ENCODE assay signal across 24 cellular contexts in genomic region chr11:130177782-130178181, GRCh38. TPM values are rescaled to one million over a fixed set of nuclear protein-coding genes. Genes with fewer than 3 reads are reported as not detected.
A peak's percentile ranks its signal among the peaks of the same experiment; 100 is the strongest.
DNase-seq lines count a peak whose midpoint lies in the region; ATAC-seq and TF ChIP-seq lines count a peak whose summit lies in the region.
"Had no signal": no experiment of that assay in that cellular context is flagged by ENCODE, and none has a peak within 500 bp of the region (broad histone marks: within the 10 kb centered on the region; RNA-seq: fewer than 3 reads in every experiment).

No MANE protein-coding gene starts in this region.

- peaks cover 39% of the 10 kb centered on the region for H3K4me1 ChIP-seq in mammary epithelial cell (ENCODE audit: insufficient read depth, low read length)
- H3K4me1 ChIP-seq in foreskin keratinocyte, result peaks cover 27% of the 10 kb centered on the region
- peaks cover 25 to 70% (median 59%) of the 10 kb centered on the region in 4 donors for H3K4me1 ChIP-seq in transverse colon

- H3K79me2 ChIP-seq in mammary epithelial cell (ENCODE audit: insufficient read depth, low read length), result peaks cover 81% of the 10 kb centered on the region

- no peak for DNase-seq in mammary epithelial cell
- DNase-seq in MCF 10A (ENCODE audit: unreplicated experiment), result no peak
- DNase-seq in NCI-H2029 treated with DMSO at 0.1 percent for 48 hours (lab: John Stamatoyannopoulos, UW), result peak; percentile 28
- no peak for DNase-seq in foreskin keratinocyte
- DNase-seq in transverse colon, result no peak
- DNase-seq in NOMO-1 (lab: John Stamatoyannopoulos, UW; ENCODE audit: unreplicated experiment in 2 of 2), result no peak
- no peak for DNase-seq in brain microvascular endothelial cell
- DNase-seq: activated CD4-positive, alpha-beta T cell treated with anti-CD3 and anti-CD28 coated beads, Interleukin-2, amount 50 U/mL, for 4 hours; activated gamma-delta T cell; C1 segment of cervical spinal cord; endodermal cell; glutamatergic neuron; mesendoderm; naive thymus-derived CD4-positive, alpha-beta T cell; NCI-H82; right cardiac atrium; stomach had no signal

- H3K4me3 Mint-ChIP-seq in MCF 10A (ENCODE audit: unreplicated experiment), result no peak overlapping the region
- H3K4me3 Mint-ChIP-seq: endodermal cell; naive thymus-derived CD4-positive, alpha-beta T cell; type B pancreatic cell; WTC11 had no signal

- peak overlapping the region; percentile 1 for H3K9ac ChIP-seq in mammary epithelial cell (ENCODE audit: insufficient read depth, low read length)

- ATAC-seq in foreskin keratinocyte (no peak), GM21515 (IDR thresholded peaks at IDR 0.05; ENCODE audit: unreplicated experiment) (no peak)
- ATAC-seq: naive thymus-derived CD4-positive, alpha-beta T cell; right cardiac atrium; WTC11 had no signal

- TF ChIP-seq POLR2A in transverse colon (IDR thresholded peaks at IDR 0.05), result no peak

- H3K9me3 ChIP-seq in mammary epithelial cell (replicated peaks; ENCODE audit: insufficient read depth, low read length) (no peaks in the 10 kb centered on the region), transverse colon (no peaks in the 10 kb centered on the region)

- no peak for TF ChIP-seq CTCF in mammary epithelial cell (conservative IDR thresholded peaks at IDR 0.05 in 1 of 2, IDR thresholded peaks at IDR 0.05 in 1 of 2; ENCODE audit: extremely low read depth in 1 of 2, insufficient read depth in 1 of 2, low read depth in 1 of 2, low read length in 2 of 2)
- TF ChIP-seq CTCF in MCF 10A (IDR thresholded peaks at IDR 0.05; ENCODE audit: unreplicated experiment), result no peak
- TF ChIP-seq CTCF in foreskin keratinocyte (conservative IDR thresholded peaks at IDR 0.05), result no peak
- TF ChIP-seq CTCF in transverse colon (IDR thresholded peaks at IDR 0.05), result no peak
- TF ChIP-seq CTCF in brain microvascular endothelial cell (IDR thresholded peaks at IDR 0.05; ENCODE audit: low read depth, low read length, missing control alignments), result no peak

- no peaks in the 10 kb centered on the region for H4K20me1 ChIP-seq in mammary epithelial cell (ENCODE audit: insufficient read depth, low read length)

- dilution Hi-C loops in mammary epithelial cell (cut with HindIII; ENCODE audit: low sequenced_read_pairs), result no loop called here

- peaks cover 18% of the 10 kb centered on the region for H3K4me1 Mint-ChIP-seq in MCF 10A (ENCODE audit: insufficient read depth, unreplicated experiment)

- in situ Hi-C loops in mammary epithelial cell (cut with MboI; ENCODE audit: low sequenced_read_pairs in 2 of 2), result no loop called here
- in situ Hi-C loops in transverse colon (cut with MboI; ENCODE audit: low pct_ligation_motif_present in 1 of 4, low pct_unique_long_range_greater_than_20kb in 1 of 4, low sequenced_read_pairs in 3 of 4), result no loop called here
- in situ Hi-C loops in brain microvascular endothelial cell (cut with HindIII; ENCODE audit: low pct_ligation_motif_present, low sequenced_read_pairs), result no loop called here

- no peak for TF ChIP-seq EP300 in transverse colon (IDR thresholded peaks at IDR 0.05; ENCODE audit: low read depth)

- intact Hi-C loops in mammary epithelial cell (cut with micrococcal nuclease) (no loop called here), MCF 10A (cut with micrococcal nuclease) (no loop called here), transverse colon (cut with DNase I; ENCODE audit: low total_unique reads) (no loop called here)

- H3K27ac ChIP-seq in mammary epithelial cell (ENCODE audit: insufficient read depth, low read depth, low read length) (peak overlapping the region; percentile 65), foreskin keratinocyte (peak overlapping the region; percentile 81), transverse colon (peak overlapping the region; percentile 88 to 93 (median 92)), brain microvascular endothelial cell (no peak overlapping the region)
- H3K27ac ChIP-seq: coronary artery had no signal

- CTCF ChIA-PET in mammary epithelial cell (lab: Charles Lee; ENCODE audit: low non-redundant PET) (no interaction called here), MCF 10A (lab: Yijun Ruan, JAX) (interaction anchor here (0.6 to 0.9 kb wide), 2 partner anchors 45 to 182 kb away, joined by 3 to 7 read pairs; no protein-coding TSS in a partner anchor)

- POLR2A ChIA-PET in MCF 10A (lab: Yijun Ruan, JAX), result interaction anchor here (0.7 to 1.4 kb wide), 3 partner anchors 9 to 16 kb away, joined by 3 to 14 read pairs (median 4); partner anchors contain the start of gene ST14

- 95% methylated on average over 10 of the region's 10 CpGs for WGBS in mammary epithelial cell (ENCODE audit: low coverage, missing lambda C conversion rate)
- 60 to 77% methylated on average over 1 to 10 of the region's 10 CpGs for WGBS in transverse colon (ENCODE audit: low coverage in 1 of 2), 2 donors

- no peak overlapping the region for H3K27ac Mint-ChIP-seq in MCF 10A (ENCODE audit: low read depth, unreplicated experiment)
- H3K27ac Mint-ChIP-seq: endodermal cell; naive thymus-derived CD4-positive, alpha-beta T cell; type B pancreatic cell; WTC11 had no signal

- H3K4me3 ChIP-seq in mammary epithelial cell (replicated peaks in 1 of 3; ENCODE audit: insufficient read depth in 1 of 3, low read depth in 2 of 3, low read length in 3 of 3), result no peak overlapping the region
- H3K4me3 ChIP-seq in transverse colon, result no peak overlapping the region
- H3K4me3 ChIP-seq in brain microvascular endothelial cell (ENCODE audit: low read depth, low read length), result no peak overlapping the region
- H3K4me3 ChIP-seq: coronary artery, stomach had no signal

- H3K9me3 Mint-ChIP-seq in MCF 10A (ENCODE audit: unreplicated experiment), result peaks cover 9% of the 10 kb centered on the region

- H3K27me3 ChIP-seq in mammary epithelial cell (ENCODE audit: insufficient read depth, low read length), result no peaks in the 10 kb centered on the region
- H3K27me3 ChIP-seq in foreskin keratinocyte, result no peaks in the 10 kb centered on the region
- no peaks in the 10 kb centered on the region for H3K27me3 ChIP-seq in transverse colon
- no peaks in the 10 kb centered on the region for H3K27me3 ChIP-seq in brain microvascular endothelial cell (replicated peaks)
- H3K27me3 ChIP-seq: breast epithelium, stomach had no signal

- H3K36me3 ChIP-seq in mammary epithelial cell (ENCODE audit: insufficient read depth, low read length) (no peaks in the 10 kb centered on the region), transverse colon (no peaks in the 10 kb centered on the region), brain microvascular endothelial cell (replicated peaks) (no peaks in the 10 kb centered on the region)
- H3K36me3 ChIP-seq: breast epithelium, stomach had no signal

- H3K27me3 Mint-ChIP-seq in MCF 10A (ENCODE audit: insufficient read depth, unreplicated experiment), result no peaks in the 10 kb centered on the region
- H3K27me3 Mint-ChIP-seq: type B pancreatic cell had no signal

- BruUV-seq in mammary epithelial cell (replicated peaks; lab: Mats Ljungman, UMichigan) (no TSS peak), MCF 10A (replicated peaks; lab: Mats Ljungman, UMichigan) (no TSS peak)

- H3K36me3 Mint-ChIP-seq in MCF 10A (ENCODE audit: insufficient read depth, unreplicated experiment), result no peaks in the 10 kb centered on the region

- peak overlapping the region; percentile 59 for H3K4me2 ChIP-seq in mammary epithelial cell (ENCODE audit: insufficient read depth, low read depth, low read length)

- H2AFZ ChIP-seq in mammary epithelial cell (ENCODE audit: low read depth, low read length), result no peak overlapping the region

RNA-seq across cellular contexts. Expression of gene ST14, which starts 18.2 kb away (rescaled TPM):
- total RNA-seq in mammary epithelial cell (10 to 100 TPM; 83.9 to 87.0 TPM), MCF 10A (2022) (24.8 and 27.2 TPM in 2 replicates), foreskin keratinocyte (94.1 and 94.8 TPM in 2 replicates), transverse colon (100 to 1,000 TPM; 335 to 641 (median 446) TPM)
- polyA plus RNA-seq in mammary epithelial cell (72.9 TPM), foreskin keratinocyte (76.9 and 79.1 TPM in 2 replicates)
- polyA minus RNA-seq in mammary epithelial cell, result 59.8 TPM
- total RNA-seq: SK-MEL-5; T-helper 2 cell treated with Interferon-gamma antibody and Interleukin-4, amounts not matched to agents 100 ng/mL and 5 ng/mL, for 36 hours had no signal
